8 cellular contexts compared by ENCODE assay signal in genomic region chr14:63543000-63543825, GRCh38. TPM values are rescaled to one million over a fixed set of nuclear protein-coding genes. Genes with fewer than 3 reads are reported as not detected.
A peak's percentile ranks its signal among the peaks of the same experiment; 100 is the strongest.
DNase-seq lines count a peak whose midpoint lies in the region; ATAC-seq and TF ChIP-seq lines count a peak whose summit lies in the region.

Gene PPP2R5E, minus strand, starts transcription at chr14:63543377. Its CDS starts 3,692 bp downstream, at chr14:63539685.

- CTCF ChIA-PET in BJ (lab: Yijun Ruan, JAX), result interaction anchor here (0.6 to 2.7 kb wide), 5 partner anchors 21 to 309 kb away, joined by 3 to 30 read pairs (median 3); partner anchors contain the start of gene SYNE2

- peak within 1 kb of the TSS; percentile 88 for H3K4me3 Mint-ChIP-seq in activated CD4-positive, alpha-beta T cell treated with anti-CD3 and anti-CD28 coated beads, Interleukin-2, amount 10 ng/mL, durations not matched to agents 24 days and 14 days

- H3K9me3 Mint-ChIP-seq in activated CD4-positive, alpha-beta T cell treated with anti-CD3 and anti-CD28 coated beads, Interleukin-2, amount 10 ng/mL, durations not matched to agents 24 days and 14 days, result no peaks in the 10 kb centered on the region

- intact Hi-C loops in activated CD4-positive, alpha-beta T cell treated with anti-CD3 and anti-CD28 coated beads, Interleukin-2, amount 10 ng/mL, durations not matched to agents 24 days and 14 days (cut with micrococcal nuclease), result loop anchor here (1.0 to 2.0 kb wide), 7 partner anchors 30 to 186 kb away; partner anchors contain the start of gene SGPP1

- no peaks in the 10 kb centered on the region; the same call in 1 of the 2 replicates for H3K36me3 ChIP-seq in BJ (ENCODE audit: control insufficient read depth, insufficient read depth, low read length)

- DNase-seq in BJ (ENCODE audit: low read depth), result peak; percentile 93
- DNase-seq in NCI-H526 treated with DMSO at 0.1 percent for 48 hours (lab: John Stamatoyannopoulos, UW), result peak; percentile 98
- DNase-seq in activated CD4-positive, alpha-beta T cell treated with anti-CD3 and anti-CD28 coated beads, Interleukin-2, amount 10 ng/mL, durations not matched to agents 24 days and 14 days, result peak; percentile 99
- DNase-seq in coronary artery (ENCODE audit: low spot score), result peak; percentile 99
- peak; percentile 91 to 94 for DNase-seq in stimulated activated CD4-positive, alpha-beta T cell treated with anti-CD3 and anti-CD28 coated beads, Interleukin-1b, Interleukin-23, amount 100 ng/mL, for 4 hours (ENCODE audit: low read depth in 2 of 2)

- peak within 1 kb of the TSS; percentile 83 to 94 for H3K27ac ChIP-seq in coronary artery
- H3K27ac ChIP-seq in layer of hippocampus (ENCODE audit: low read depth, low read length), result peak within 1 kb of the TSS; percentile 86

- peak; percentile 97 for ATAC-seq in GM19324 (IDR thresholded peaks at IDR 0.05; ENCODE audit: low FRiP score, unreplicated experiment)
- peak; percentile 92 for ATAC-seq in HG03469 (IDR thresholded peaks at IDR 0.05; ENCODE audit: unreplicated experiment)

- peak within 1 kb of the TSS; percentile 92 for H3K27ac Mint-ChIP-seq in activated CD4-positive, alpha-beta T cell treated with anti-CD3 and anti-CD28 coated beads, Interleukin-2, amount 10 ng/mL, durations not matched to agents 24 days and 14 days

- H3K27me3 ChIP-seq in BJ (ENCODE audit: control insufficient read depth, insufficient read depth, low read length) (no peaks in the 10 kb centered on the region), layer of hippocampus (ENCODE audit: control insufficient read depth, insufficient read depth, low read length) (no peaks in the 10 kb centered on the region)

- peaks cover 21% of the 10 kb centered on the region for H3K4me1 Mint-ChIP-seq in activated CD4-positive, alpha-beta T cell treated with anti-CD3 and anti-CD28 coated beads, Interleukin-2, amount 10 ng/mL, durations not matched to agents 24 days and 14 days

- peaks cover 21% of the 10 kb centered on the region for H3K36me3 Mint-ChIP-seq in activated CD4-positive, alpha-beta T cell treated with anti-CD3 and anti-CD28 coated beads, Interleukin-2, amount 10 ng/mL, durations not matched to agents 24 days and 14 days (ENCODE audit: low read depth)

- POLR2A ChIA-PET in BJ (lab: Charles Lee), result interaction anchor here (0.6 to 1.4 kb wide), 4 partner anchors 89 to 511 kb away, joined by 3 to 5 read pairs (median 4); partner anchors contain the start of gene WDR89

- peaks cover 1% of the 10 kb centered on the region for H3K27me3 Mint-ChIP-seq in activated CD4-positive, alpha-beta T cell treated with anti-CD3 and anti-CD28 coated beads, Interleukin-2, amount 10 ng/mL, durations not matched to agents 24 days and 14 days

- TF ChIP-seq CTCF in BJ (IDR thresholded peaks at IDR 0.05; ENCODE audit: insufficient read depth, low read depth, low read length), result no peak
- no peak for TF ChIP-seq CTCF in coronary artery (IDR thresholded peaks at IDR 0.05)

- H3K4me3 ChIP-seq in BJ (ENCODE audit: low read depth, low read length), result peak within 1 kb of the TSS; percentile 76
- peak within 1 kb of the TSS; percentile 95 for H3K4me3 ChIP-seq in coronary artery

RNA-seq across cellular contexts. Expression of gene PPP2R5E, which starts in this region (rescaled TPM):
- 4.8 and 11.9 TPM in 2 replicates for polyA plus RNA-seq in BJ (2011; rRNA removed)
- polyA minus RNA-seq in BJ (2011; rRNA and poly(A)+ RNA removed), result 9.0 and 10.2 TPM in 2 replicates
- total RNA-seq in activated CD4-positive, alpha-beta T cell treated with anti-CD3 and anti-CD28 coated beads, Interleukin-2, amount 10 ng/mL, durations not matched to agents 24 days and 14 days, result 45.1 and 45.7 TPM in 2 replicates

Comparison
In these comparisons a context has a peak if more than half of its experiments do, and no peak if none do; other contexts are left out.
1. Peak in every context shown above with its lines: DNase-seq, ATAC-seq, H3K4me3 ChIP-seq and H3K27ac ChIP-seq.